In genomic region chr11:124673333-124674167, GRCh38 we compare ENCODE assay signal across 8 cellular contexts. TPM values are rescaled to one million over a fixed set of nuclear protein-coding genes. Genes with fewer than 3 reads are reported as not detected.
DNase-seq lines count a peak whose midpoint lies in the region; ATAC-seq and TF ChIP-seq lines count a peak whose summit lies in the region.

A gene with protein sequence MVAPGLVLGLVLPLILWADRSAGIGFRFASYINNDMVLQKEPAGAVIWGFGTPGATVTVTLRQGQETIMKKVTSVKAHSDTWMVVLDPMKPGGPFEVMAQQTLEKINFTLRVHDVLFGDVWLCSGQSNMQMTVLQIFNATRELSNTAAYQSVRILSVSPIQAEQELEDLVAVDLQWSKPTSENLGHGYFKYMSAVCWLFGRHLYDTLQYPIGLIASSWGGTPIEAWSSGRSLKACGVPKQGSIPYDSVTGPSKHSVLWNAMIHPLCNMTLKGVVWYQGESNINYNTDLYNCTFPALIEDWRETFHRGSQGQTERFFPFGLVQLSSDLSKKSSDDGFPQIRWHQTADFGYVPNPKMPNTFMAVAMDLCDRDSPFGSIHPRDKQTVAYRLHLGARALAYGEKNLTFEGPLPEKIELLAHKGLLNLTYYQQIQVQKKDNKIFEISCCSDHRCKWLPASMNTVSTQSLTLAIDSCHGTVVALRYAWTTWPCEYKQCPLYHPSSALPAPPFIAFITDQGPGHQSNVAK (minus strand): TSS chr11:124673739. CDS start chr11:124673708, 31 bp downstream.
SPA17 (plus strand) TSS chr11:124673904; CDS start chr11:124675265, 1,361 bp downstream.

- peak; percentile 82 to 85 for DNase-seq in AML-193 (lab: John Stamatoyannopoulos, UW)
- DNase-seq in NCI-H524 (lab: John Stamatoyannopoulos, UW) = peak; percentile 85
- DNase-seq in activated CD4-positive, alpha-beta T cell treated with anti-CD3 and anti-CD28 coated beads, Interleukin-2, amount 10 ng/mL, durations not matched to agents 24 days and 14 days = peak; percentile 97
- DNase-seq in coronary artery (ENCODE audit: low spot score) = peak; percentile 98
- peak; percentile 98 for DNase-seq in kidney tubule cell (ENCODE audit: low spot score)
- DNase-seq in stimulated activated CD4-positive, alpha-beta T cell treated with anti-CD3 and anti-CD28 coated beads, Interleukin-1b, Interleukin-23, amount 100 ng/mL, for 1 hour (ENCODE audit: low read depth in 2 of 2) = peak; percentile 59 to 69

- ATAC-seq in GM19035 (IDR thresholded peaks at IDR 0.05; ENCODE audit: unreplicated experiment) = peak; percentile 95
- peak; percentile 86 for ATAC-seq in HG03342 (IDR thresholded peaks at IDR 0.05; ENCODE audit: unreplicated experiment)

- H3K9me3 Mint-ChIP-seq in activated CD4-positive, alpha-beta T cell treated with anti-CD3 and anti-CD28 coated beads, Interleukin-2, amount 10 ng/mL, durations not matched to agents 24 days and 14 days = no peaks in the 10 kb centered on the region

- peak within 1 kb of the TSS; percentile 83 for H3K4me3 ChIP-seq in coronary artery

- H3K27me3 Mint-ChIP-seq in activated CD4-positive, alpha-beta T cell treated with anti-CD3 and anti-CD28 coated beads, Interleukin-2, amount 10 ng/mL, durations not matched to agents 24 days and 14 days = no peaks in the 10 kb centered on the region

- H3K4me3 Mint-ChIP-seq in activated CD4-positive, alpha-beta T cell treated with anti-CD3 and anti-CD28 coated beads, Interleukin-2, amount 10 ng/mL, durations not matched to agents 24 days and 14 days = peak within 1 kb of the TSS; percentile 91

- TF ChIP-seq CTCF in coronary artery (IDR thresholded peaks at IDR 0.05) = no peak

- H3K36me3 Mint-ChIP-seq in activated CD4-positive, alpha-beta T cell treated with anti-CD3 and anti-CD28 coated beads, Interleukin-2, amount 10 ng/mL, durations not matched to agents 24 days and 14 days (ENCODE audit: low read depth) = no peaks in the 10 kb centered on the region

- H3K27ac Mint-ChIP-seq in activated CD4-positive, alpha-beta T cell treated with anti-CD3 and anti-CD28 coated beads, Interleukin-2, amount 10 ng/mL, durations not matched to agents 24 days and 14 days = peak within 1 kb of the TSS; percentile 92

- H3K4me1 Mint-ChIP-seq in activated CD4-positive, alpha-beta T cell treated with anti-CD3 and anti-CD28 coated beads, Interleukin-2, amount 10 ng/mL, durations not matched to agents 24 days and 14 days = peaks cover 31% of the 10 kb centered on the region

- intact Hi-C loops in activated CD4-positive, alpha-beta T cell treated with anti-CD3 and anti-CD28 coated beads, Interleukin-2, amount 10 ng/mL, durations not matched to agents 24 days and 14 days (cut with micrococcal nuclease) = loop anchor here (1.0 to 2.0 kb wide), 8 partner anchors 51 to 437 kb away; partner anchors contain the start of genes CCDC15, MSANTD2, NRGN and TBRG1

- H3K27ac ChIP-seq in coronary artery = peak within 1 kb of the TSS; percentile 91 to 94

RNA-seq across cellular contexts. Expression of the first gene that starts in this region (rescaled TPM):
- total RNA-seq in activated CD4-positive, alpha-beta T cell treated with anti-CD3 and anti-CD28 coated beads, Interleukin-2, amount 10 ng/mL, durations not matched to agents 24 days and 14 days = 5.3 and 6.4 TPM in 2 replicates

RNA-seq across cellular contexts. Expression of gene SPA17, which starts in this region (rescaled TPM):
- total RNA-seq in activated CD4-positive, alpha-beta T cell treated with anti-CD3 and anti-CD28 coated beads, Interleukin-2, amount 10 ng/mL, durations not matched to agents 24 days and 14 days = 1.6 and 2.4 TPM in 2 replicates

Comparison
In these comparisons a context has a peak if more than half of its experiments do, and no peak if none do; other contexts are left out.
1. Peak in every context shown above with its lines: DNase-seq, ATAC-seq, H3K4me3 ChIP-seq and H3K27ac ChIP-seq.